ENCODE assay signal across 11 cellular contexts in the genomic region with DNA sequence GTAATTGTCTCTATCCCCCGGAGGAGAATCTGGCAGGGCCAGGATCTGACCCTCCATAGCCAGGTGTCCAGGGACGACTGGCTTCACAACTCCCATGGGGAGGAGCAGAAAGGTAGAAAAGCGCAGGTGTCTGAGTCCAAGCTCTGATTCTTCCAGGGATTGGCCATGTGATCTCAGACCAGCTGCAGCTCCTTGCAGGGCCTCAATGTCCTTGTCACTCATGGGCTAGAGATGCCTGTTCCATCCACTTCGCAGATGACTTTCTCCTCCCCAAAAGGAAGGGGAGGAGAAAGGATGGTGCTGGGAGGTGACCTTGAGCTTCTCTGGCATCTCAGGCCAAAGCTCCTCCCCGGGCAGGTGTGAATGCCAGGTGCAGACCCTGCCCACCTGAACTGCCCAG. TPM values are rescaled to one million over a fixed set of nuclear protein-coding genes. Genes with fewer than 3 reads are reported as not detected.
DNase-seq lines count a peak whose midpoint lies in the region; ATAC-seq, FAIRE-seq and TF ChIP-seq lines count a peak whose summit lies in the region.
"Had no signal": no experiment of that assay in that cellular context is flagged by ENCODE, and none has a peak within 500 bp of the region (broad histone marks: within the 10 kb centered on the region; RNA-seq: fewer than 3 reads in every experiment).

No MANE protein-coding gene starts in this region.

- TF ChIP-seq POLR2A in endothelial cell of umbilical vein (IDR thresholded peaks at IDR 0.05; ENCODE audit: low read depth, low read length) = peak; percentile 69

- peak; percentile 63 for DNase-seq in NCI-H1105 treated with DMSO at 0.1 percent for 48 hours (lab: John Stamatoyannopoulos, UW)
- DNase-seq in endothelial cell of umbilical vein (ENCODE audit: low read depth, low spot score) = peak; percentile 25
- no peak for DNase-seq in NCI-H1436 treated with DMSO at 0.1 percent for 48 hours (lab: John Stamatoyannopoulos, UW)
- no peak for DNase-seq in HTR-8/SVneo (ENCODE audit: insufficient read length, low spot score)
- DNase-seq: brain microvascular endothelial cell, SJCRH30 had no signal

- peak overlapping the region in 10 of 11 experiments; percentile 12 to 61 (median 34); a peak in 16 of 22 replicates for H3K9ac ChIP-seq in BLaER1 treated with 17β-estradiol and CSF1 and Interleukin-3, amounts not matched to agents 10 nM and 100 nM
- H3K9ac ChIP-seq in endothelial cell of umbilical vein (replicated peaks; ENCODE audit: extremely low read depth, insufficient read depth, low read length) (peak overlapping the region; percentile 44), rectal smooth muscle tissue (ENCODE audit: low read length) (no peak overlapping the region)

- CTCF ChIA-PET in endothelial cell of umbilical vein (lab: Charles Lee) = interaction anchor here (0.7 kb wide), 1 partner anchor 9 kb away, joined by 3 read pairs; no protein-coding TSS in a partner anchor

- peaks cover 91% of the 10 kb centered on the region for H3K79me2 ChIP-seq in endothelial cell of umbilical vein (ENCODE audit: control insufficient read depth, insufficient read depth, low read length)

- H3K9me3 ChIP-seq in BLaER1 treated with 17β-estradiol and CSF1 and Interleukin-3, amounts not matched to agents 10 nM and 100 nM (replicated peaks in 1 of 11) = no peaks in the 10 kb centered on the region
- no peaks in the 10 kb centered on the region for H3K9me3 ChIP-seq in endothelial cell of umbilical vein (replicated peaks; ENCODE audit: control insufficient read depth, insufficient read depth, low read length)
- H3K9me3 ChIP-seq: SJCRH30 had no signal

- no peaks in the 10 kb centered on the region for H3K27me3 ChIP-seq in BLaER1 treated with 17β-estradiol and CSF1 and Interleukin-3, amounts not matched to agents 10 nM and 100 nM
- no peaks in the 10 kb centered on the region for H3K27me3 ChIP-seq in endothelial cell of umbilical vein (ENCODE audit: control insufficient read depth in 2 of 2, insufficient read depth in 2 of 2, low read length in 2 of 2)
- no peaks in the 10 kb centered on the region for H3K27me3 ChIP-seq in rectal smooth muscle tissue (ENCODE audit: control insufficient read depth, insufficient read depth, low read length)
- H3K27me3 ChIP-seq: brain microvascular endothelial cell, SJCRH30 had no signal

- H3K9me1 ChIP-seq in endothelial cell of umbilical vein (replicated peaks; ENCODE audit: control insufficient read depth, extremely low read depth, insufficient read depth, low read length) = no peaks in the 10 kb centered on the region

- peaks cover 0 to 26% (median 0%) of the 10 kb centered on the region in 11 experiments; a peak in 1 of 22 replicates for H3K36me3 ChIP-seq in BLaER1 treated with 17β-estradiol and CSF1 and Interleukin-3, amounts not matched to agents 10 nM and 100 nM
- H3K36me3 ChIP-seq in endothelial cell of umbilical vein (ENCODE audit: control insufficient read depth in 2 of 2, extremely low read depth in 1 of 2, insufficient read depth in 2 of 2, low read length in 2 of 2) (peaks cover 14 to 26% of the 10 kb centered on the region in 2 experiments), rectal smooth muscle tissue (ENCODE audit: control insufficient read depth, insufficient read depth, low read length) (peaks cover under 1% of the 10 kb centered on the region)
- H3K36me3 ChIP-seq: brain microvascular endothelial cell had no signal

- intact Hi-C loops in endothelial cell of umbilical vein (cut with micrococcal nuclease) = no loop called here

- peak overlapping the region in 9 of 11 experiments; percentile 3 to 93 (median 61); a peak in 17 of 22 replicates for H3K27ac ChIP-seq in BLaER1 treated with 17β-estradiol and CSF1 and Interleukin-3, amounts not matched to agents 10 nM and 100 nM
- H3K27ac ChIP-seq in endothelial cell of umbilical vein (ENCODE audit: insufficient read depth, low read depth, low read length) (peak overlapping the region; percentile 75), rectal smooth muscle tissue (ENCODE audit: low read depth, low read length) (peak overlapping the region; percentile 96)
- H3K27ac ChIP-seq: brain microvascular endothelial cell, epithelial cell of prostate had no signal

- no TSS peak for BruUV-seq in endothelial cell of umbilical vein (replicated peaks; lab: Mats Ljungman, UMichigan)

- dilution Hi-C loops in endothelial cell of umbilical vein (cut with MboI; ENCODE audit: extremely low pct_ligation_motif_present, low sequenced_read_pairs) = no loop called here

- H3K4me1 ChIP-seq in BLaER1 treated with 17β-estradiol and CSF1 and Interleukin-3, amounts not matched to agents 10 nM and 100 nM = peaks cover 59 to 79% (median 71%) of the 10 kb centered on the region in 10 experiments
- H3K4me1 ChIP-seq in endothelial cell of umbilical vein (ENCODE audit: control insufficient read depth, extremely low read depth, insufficient read depth, low read length) (peaks cover 92% of the 10 kb centered on the region), rectal smooth muscle tissue (ENCODE audit: control insufficient read depth, insufficient read depth, low read length) (peaks cover 68% of the 10 kb centered on the region)

- POLR2A ChIA-PET in endothelial cell of umbilical vein (lab: Charles Lee) = interaction anchor here (0.9 to 1.5 kb wide), 2 partner anchors 9 to 14 kb away, joined by 3 to 4 read pairs; no protein-coding TSS in a partner anchor

- ATAC-seq in HG03571 (IDR thresholded peaks at IDR 0.05; ENCODE audit: unreplicated experiment) (no peak), HG03442 (IDR thresholded peaks at IDR 0.05; ENCODE audit: unreplicated experiment) (no peak)

- no peak for FAIRE-seq in endothelial cell of umbilical vein (lab: Jason Lieb, UNC)
- no peak for FAIRE-seq in HTR-8/SVneo (lab: Jason Lieb, UNC)

- H2AFZ ChIP-seq in endothelial cell of umbilical vein (ENCODE audit: low read depth, low read length) = no peak overlapping the region

- H3K4me2 ChIP-seq in BLaER1 treated with 17β-estradiol and CSF1 and Interleukin-3, amounts not matched to agents 10 nM and 100 nM = peak overlapping the region; percentile 61 to 94 (median 76)
- H3K4me2 ChIP-seq in endothelial cell of umbilical vein (ENCODE audit: insufficient read depth, low read length) = peak overlapping the region; percentile 11

- H4K20me1 ChIP-seq in BLaER1 treated with 17β-estradiol and CSF1 and Interleukin-3, amounts not matched to agents 10 nM and 100 nM = 0 out of 22 replicates have a peak, but pooled peaks cover 0 to 10% (median 0%) of the 10 kb centered on the region in 11 experiments
- no peaks in the 10 kb centered on the region for H4K20me1 ChIP-seq in endothelial cell of umbilical vein (replicated peaks; ENCODE audit: control insufficient read depth, extremely low read depth, insufficient read depth, low read length)

- H3K4me3 ChIP-seq in BLaER1 treated with 17β-estradiol and CSF1 and Interleukin-3, amounts not matched to agents 10 nM and 100 nM = no peak overlapping the region
- H3K4me3 ChIP-seq in endothelial cell of umbilical vein (replicated peaks in 1 of 3; ENCODE audit: insufficient read depth in 1 of 3, low read depth in 1 of 3, low read length in 3 of 3) (no peak overlapping the region), rectal smooth muscle tissue (ENCODE audit: low read length) (no peak overlapping the region)
- H3K4me3 ChIP-seq: SJCRH30 had no signal

- TF ChIP-seq CTCF in endothelial cell of umbilical vein (IDR thresholded peaks at IDR 0.05; ENCODE audit: extremely low read depth in 1 of 2, insufficient read depth in 1 of 2, low read depth in 1 of 2, low read length in 2 of 2) = no peak

TF ChIP-seq in endothelial cell of umbilical vein, 7 proteins besides CTCF, POLR2A, EP300 and RAD21:
- TF ChIP-seq EZH2 (IDR thresholded peaks at IDR 0.05; ENCODE audit: borderline replicate concordance, low read depth, low read length, severe bottlenecking) (no peak), MYC (IDR thresholded peaks at IDR 0.05; ENCODE audit: low read depth, low read length) (no peak), POLR2AphosphoS5 (IDR thresholded peaks at IDR 0.05; ENCODE audit: insufficient read depth, low read depth, low read length) (no peak), JUN (IDR thresholded peaks at IDR 0.05; ENCODE audit: borderline replicate concordance, insufficient read depth, insufficient read length, low read depth) (no peak), GATA2 (IDR thresholded peaks at IDR 0.05; ENCODE audit: insufficient read depth, insufficient read length, low read depth, low read length) (no peak), FOS (IDR thresholded peaks at IDR 0.05; ENCODE audit: borderline replicate concordance, insufficient read depth, low read length) (no peak)
- TF ChIP-seq, protein P1, sequence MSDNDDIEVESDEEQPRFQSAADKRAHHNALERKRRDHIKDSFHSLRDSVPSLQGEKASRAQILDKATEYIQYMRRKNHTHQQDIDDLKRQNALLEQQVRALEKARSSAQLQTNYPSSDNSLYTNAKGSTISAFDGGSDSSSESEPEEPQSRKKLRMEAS (IDR thresholded peaks at IDR 0.05; ENCODE audit: insufficient read depth, insufficient read length) = no peak

RNA-seq across cellular contexts. Expression of a gene that starts 22.6 kb away (rescaled TPM):
- 3,499 and 3,960 TPM in 2 replicates for total RNA-seq in endothelial cell of umbilical vein
- polyA plus RNA-seq in endothelial cell of umbilical vein = 734 and 849 TPM in 2 replicates
- polyA plus RNA-seq in endothelial cell of umbilical vein (2011; cell fraction: cytosol; rRNA removed) = 751 and 1,165 TPM in 2 replicates
- 1,616 and 1,967 TPM in 2 replicates for polyA plus RNA-seq in endothelial cell of umbilical vein (2011; cell fraction: nucleus; rRNA removed)
- polyA plus RNA-seq in endothelial cell of umbilical vein (2012) = 1,500 and 2,412 TPM in 2 replicates
- 1,494 and 1,598 TPM in 2 replicates for polyA minus RNA-seq in endothelial cell of umbilical vein
- 16.5 TPM for polyA minus RNA-seq in endothelial cell of umbilical vein (2011; cell fraction: cytosol; rRNA and poly(A)+ RNA removed)
- 1,216 and 2,140 TPM in 2 replicates for polyA minus RNA-seq in endothelial cell of umbilical vein (2011; cell fraction: nucleus; rRNA and poly(A)+ RNA removed)

Comparison
In these comparisons a context has a peak if more than half of its experiments do, and no peak if none do; other contexts are left out.
1. DNase-seq: peak in NCI-H1105 treated with DMSO at 0.1 percent for 48 hours (single experiment) and endothelial cell of umbilical vein (single experiment); none in NCI-H1436 treated with DMSO at 0.1 percent for 48 hours (single experiment) and HTR-8/SVneo (single experiment).
2. Peak in every context shown above with its lines, with median percentiles within 50 percentile points of each other: H3K27ac ChIP-seq.